Comparison of ENCODE assay signal across 1 cellular context in the genomic region with DNA sequence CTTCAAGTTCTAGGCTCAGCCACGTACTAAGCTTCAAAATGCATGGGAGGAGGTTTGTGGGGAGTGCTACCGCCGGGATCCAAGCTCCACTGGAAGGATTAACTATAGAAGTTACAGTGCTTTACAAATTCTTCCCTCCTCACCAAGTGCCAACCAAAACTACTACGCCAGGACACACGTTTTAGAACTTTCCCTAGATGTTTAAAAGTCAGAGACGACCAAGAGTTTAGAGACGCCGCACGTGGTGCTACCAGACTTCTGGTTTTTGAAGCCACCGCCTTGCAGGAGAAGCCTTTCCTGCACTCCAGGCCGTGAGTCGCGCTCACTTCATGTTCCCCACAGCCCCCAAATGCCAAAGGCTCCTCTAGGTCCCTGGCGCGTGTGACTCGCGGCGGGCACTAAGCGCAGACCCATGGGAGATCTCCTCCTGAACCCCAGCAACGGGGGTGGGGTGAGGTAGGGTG.
TF ChIP-seq lines count a peak whose summit lies in the region.

No MANE protein-coding gene starts in this region.

TF ChIP-seq in WTC11, 78 proteins besides CTCF, POLR2A, EP300 and RAD21 (continued from another document):
- TF ChIP-seq, protein P1, sequence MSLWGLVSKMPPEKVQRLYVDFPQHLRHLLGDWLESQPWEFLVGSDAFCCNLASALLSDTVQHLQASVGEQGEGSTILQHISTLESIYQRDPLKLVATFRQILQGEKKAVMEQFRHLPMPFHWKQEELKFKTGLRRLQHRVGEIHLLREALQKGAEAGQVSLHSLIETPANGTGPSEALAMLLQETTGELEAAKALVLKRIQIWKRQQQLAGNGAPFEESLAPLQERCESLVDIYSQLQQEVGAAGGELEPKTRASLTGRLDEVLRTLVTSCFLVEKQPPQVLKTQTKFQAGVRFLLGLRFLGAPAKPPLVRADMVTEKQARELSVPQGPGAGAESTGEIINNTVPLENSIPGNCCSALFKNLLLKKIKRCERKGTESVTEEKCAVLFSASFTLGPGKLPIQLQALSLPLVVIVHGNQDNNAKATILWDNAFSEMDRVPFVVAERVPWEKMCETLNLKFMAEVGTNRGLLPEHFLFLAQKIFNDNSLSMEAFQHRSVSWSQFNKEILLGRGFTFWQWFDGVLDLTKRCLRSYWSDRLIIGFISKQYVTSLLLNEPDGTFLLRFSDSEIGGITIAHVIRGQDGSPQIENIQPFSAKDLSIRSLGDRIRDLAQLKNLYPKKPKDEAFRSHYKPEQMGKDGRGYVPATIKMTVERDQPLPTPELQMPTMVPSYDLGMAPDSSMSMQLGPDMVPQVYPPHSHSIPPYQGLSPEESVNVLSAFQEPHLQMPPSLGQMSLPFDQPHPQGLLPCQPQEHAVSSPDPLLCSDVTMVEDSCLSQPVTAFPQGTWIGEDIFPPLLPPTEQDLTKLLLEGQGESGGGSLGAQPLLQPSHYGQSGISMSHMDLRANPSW (CRISPR knock-in tag; conservative IDR thresholded peaks at IDR 0.05; ENCODE audit: low read depth) = no peak
- TF ChIP-seq, protein P2, sequence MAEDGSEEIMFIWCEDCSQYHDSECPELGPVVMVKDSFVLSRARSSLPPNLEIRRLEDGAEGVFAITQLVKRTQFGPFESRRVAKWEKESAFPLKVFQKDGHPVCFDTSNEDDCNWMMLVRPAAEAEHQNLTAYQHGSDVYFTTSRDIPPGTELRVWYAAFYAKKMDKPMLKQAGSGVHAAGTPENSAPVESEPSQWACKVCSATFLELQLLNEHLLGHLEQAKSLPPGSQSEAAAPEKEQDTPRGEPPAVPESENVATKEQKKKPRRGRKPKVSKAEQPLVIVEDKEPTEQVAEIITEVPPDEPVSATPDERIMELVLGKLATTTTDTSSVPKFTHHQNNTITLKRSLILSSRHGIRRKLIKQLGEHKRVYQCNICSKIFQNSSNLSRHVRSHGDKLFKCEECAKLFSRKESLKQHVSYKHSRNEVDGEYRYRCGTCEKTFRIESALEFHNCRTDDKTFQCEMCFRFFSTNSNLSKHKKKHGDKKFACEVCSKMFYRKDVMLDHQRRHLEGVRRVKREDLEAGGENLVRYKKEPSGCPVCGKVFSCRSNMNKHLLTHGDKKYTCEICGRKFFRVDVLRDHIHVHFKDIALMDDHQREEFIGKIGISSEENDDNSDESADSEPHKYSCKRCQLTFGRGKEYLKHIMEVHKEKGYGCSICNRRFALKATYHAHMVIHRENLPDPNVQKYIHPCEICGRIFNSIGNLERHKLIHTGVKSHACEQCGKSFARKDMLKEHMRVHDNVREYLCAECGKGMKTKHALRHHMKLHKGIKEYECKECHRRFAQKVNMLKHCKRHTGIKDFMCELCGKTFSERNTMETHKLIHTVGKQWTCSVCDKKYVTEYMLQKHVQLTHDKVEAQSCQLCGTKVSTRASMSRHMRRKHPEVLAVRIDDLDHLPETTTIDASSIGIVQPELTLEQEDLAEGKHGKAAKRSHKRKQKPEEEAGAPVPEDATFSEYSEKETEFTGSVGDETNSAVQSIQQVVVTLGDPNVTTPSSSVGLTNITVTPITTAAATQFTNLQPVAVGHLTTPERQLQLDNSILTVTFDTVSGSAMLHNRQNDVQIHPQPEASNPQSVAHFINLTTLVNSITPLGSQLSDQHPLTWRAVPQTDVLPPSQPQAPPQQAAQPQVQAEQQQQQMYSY (CRISPR knock-in tag; IDR thresholded peaks at IDR 0.05) = no peak; the same call in 1 of the 2 replicates
- no peak for TF ChIP-seq ZNF671 (CRISPR knock-in tag; IDR thresholded peaks at IDR 0.05)
- no peak for TF ChIP-seq ZNF232 (CRISPR knock-in tag; IDR thresholded peaks at IDR 0.05)
- no peak for TF ChIP-seq FOXP1 (CRISPR knock-in tag; IDR thresholded peaks at IDR 0.05; ENCODE audit: borderline replicate concordance)
- TF ChIP-seq, protein P3, sequence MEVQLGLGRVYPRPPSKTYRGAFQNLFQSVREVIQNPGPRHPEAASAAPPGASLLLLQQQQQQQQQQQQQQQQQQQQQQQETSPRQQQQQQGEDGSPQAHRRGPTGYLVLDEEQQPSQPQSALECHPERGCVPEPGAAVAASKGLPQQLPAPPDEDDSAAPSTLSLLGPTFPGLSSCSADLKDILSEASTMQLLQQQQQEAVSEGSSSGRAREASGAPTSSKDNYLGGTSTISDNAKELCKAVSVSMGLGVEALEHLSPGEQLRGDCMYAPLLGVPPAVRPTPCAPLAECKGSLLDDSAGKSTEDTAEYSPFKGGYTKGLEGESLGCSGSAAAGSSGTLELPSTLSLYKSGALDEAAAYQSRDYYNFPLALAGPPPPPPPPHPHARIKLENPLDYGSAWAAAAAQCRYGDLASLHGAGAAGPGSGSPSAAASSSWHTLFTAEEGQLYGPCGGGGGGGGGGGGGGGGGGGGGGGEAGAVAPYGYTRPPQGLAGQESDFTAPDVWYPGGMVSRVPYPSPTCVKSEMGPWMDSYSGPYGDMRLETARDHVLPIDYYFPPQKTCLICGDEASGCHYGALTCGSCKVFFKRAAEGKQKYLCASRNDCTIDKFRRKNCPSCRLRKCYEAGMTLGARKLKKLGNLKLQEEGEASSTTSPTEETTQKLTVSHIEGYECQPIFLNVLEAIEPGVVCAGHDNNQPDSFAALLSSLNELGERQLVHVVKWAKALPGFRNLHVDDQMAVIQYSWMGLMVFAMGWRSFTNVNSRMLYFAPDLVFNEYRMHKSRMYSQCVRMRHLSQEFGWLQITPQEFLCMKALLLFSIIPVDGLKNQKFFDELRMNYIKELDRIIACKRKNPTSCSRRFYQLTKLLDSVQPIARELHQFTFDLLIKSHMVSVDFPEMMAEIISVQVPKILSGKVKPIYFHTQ (CRISPR knock-in tag; IDR thresholded peaks at IDR 0.05) = no peak
